15 cellular contexts compared by ENCODE assay signal in the genomic region with DNA sequence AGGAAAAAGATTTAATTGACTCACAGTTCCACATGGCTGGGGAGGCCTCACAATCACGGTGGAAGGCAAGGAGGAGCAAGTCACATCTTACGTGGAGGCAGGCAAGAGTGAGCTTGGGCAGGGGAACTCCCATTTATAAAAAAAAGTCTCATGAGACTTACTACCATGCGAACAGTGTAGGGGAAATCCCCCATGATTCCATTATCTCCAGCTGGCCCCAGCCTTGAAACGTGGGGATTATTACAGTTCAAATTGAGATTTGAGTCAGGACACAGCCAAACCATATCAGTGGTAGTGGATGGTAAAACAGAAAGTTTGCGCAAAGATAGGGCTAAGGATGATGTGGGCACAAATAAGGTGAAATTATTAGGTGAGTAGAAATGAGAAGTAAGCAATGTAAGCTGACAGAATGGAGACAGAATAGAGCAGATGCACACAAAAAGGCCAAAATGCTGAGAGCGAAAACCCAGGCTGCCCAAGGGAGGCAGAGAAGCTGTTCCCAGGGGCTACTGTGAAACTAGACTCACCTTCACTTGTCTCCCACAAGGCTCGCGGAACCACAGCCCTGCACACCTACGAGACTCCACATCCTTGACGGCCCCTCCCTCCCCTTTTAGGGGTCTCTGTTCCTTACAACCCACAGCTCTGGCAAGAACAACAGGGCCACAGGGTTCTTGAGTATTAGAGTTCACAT.
DNase-seq lines count a peak whose midpoint lies in the region; ATAC-seq and TF ChIP-seq lines count a peak whose summit lies in the region.
"Had no signal": no experiment of that assay in that cellular context is flagged by ENCODE, and none has a peak within 500 bp of the region (broad histone marks: within the 10 kb centered on the region; RNA-seq: fewer than 3 reads in every experiment).

No MANE protein-coding gene starts in this region.

- no peaks in the 10 kb centered on the region for H3K27me3 Mint-ChIP-seq in activated naive CD8-positive, alpha-beta T cell treated with anti-CD3 and anti-CD28 coated beads, Interleukin-2, amount 50 U/mL, for 24 hours
- no peaks in the 10 kb centered on the region for H3K27me3 Mint-ChIP-seq in activated naive CD8-positive, alpha-beta T cell treated with anti-CD3 and anti-CD28 coated beads for 36 hours

- H3K9me3 Mint-ChIP-seq in activated naive CD8-positive, alpha-beta T cell treated with anti-CD3 and anti-CD28 coated beads, Interleukin-2, amount 50 U/mL, for 24 hours: peaks cover 8% of the 10 kb centered on the region
- H3K9me3 Mint-ChIP-seq in activated naive CD8-positive, alpha-beta T cell treated with anti-CD3 and anti-CD28 coated beads for 36 hours: no peaks in the 10 kb centered on the region

- DNase-seq in activated naive CD8-positive, alpha-beta T cell treated with anti-CD3 and anti-CD28 coated beads, Interleukin-2, amount 50 U/mL, for 24 hours: no peak
- no peak for DNase-seq in activated naive CD8-positive, alpha-beta T cell treated with anti-CD3 and anti-CD28 coated beads for 36 hours
- DNase-seq in NCI-H1092 treated with DMSO at 0.1 percent for 48 hours (lab: John Stamatoyannopoulos, UW) (no peak), NCI-H345 (lab: John Stamatoyannopoulos, UW) (no peak), RKO (ENCODE audit: low spot score) (no peak)
- DNase-seq: activated CD8-positive, alpha-beta memory T cell treated with anti-CD3 and anti-CD28 coated beads for 24 hours; aorta; kidney; NCI-H187; occipital lobe; SJCRH30; upper lobe of right lung had no signal

- H3K4me1 Mint-ChIP-seq in activated naive CD8-positive, alpha-beta T cell treated with anti-CD3 and anti-CD28 coated beads, Interleukin-2, amount 50 U/mL, for 24 hours: no peaks in the 10 kb centered on the region
- no peaks in the 10 kb centered on the region for H3K4me1 Mint-ChIP-seq in activated naive CD8-positive, alpha-beta T cell treated with anti-CD3 and anti-CD28 coated beads for 36 hours

- H3K36me3 Mint-ChIP-seq in activated naive CD8-positive, alpha-beta T cell treated with anti-CD3 and anti-CD28 coated beads, Interleukin-2, amount 50 U/mL, for 24 hours (ENCODE audit: low read depth): no peaks in the 10 kb centered on the region
- no peaks in the 10 kb centered on the region for H3K36me3 Mint-ChIP-seq in activated naive CD8-positive, alpha-beta T cell treated with anti-CD3 and anti-CD28 coated beads for 36 hours

- H3K4me3 Mint-ChIP-seq in activated naive CD8-positive, alpha-beta T cell treated with anti-CD3 and anti-CD28 coated beads, Interleukin-2, amount 50 U/mL, for 24 hours: no peak overlapping the region
- no peak overlapping the region for H3K4me3 Mint-ChIP-seq in activated naive CD8-positive, alpha-beta T cell treated with anti-CD3 and anti-CD28 coated beads for 36 hours

- no peak overlapping the region for H3K27ac Mint-ChIP-seq in activated naive CD8-positive, alpha-beta T cell treated with anti-CD3 and anti-CD28 coated beads, Interleukin-2, amount 50 U/mL, for 24 hours
- H3K27ac Mint-ChIP-seq in activated naive CD8-positive, alpha-beta T cell treated with anti-CD3 and anti-CD28 coated beads for 36 hours: no peak overlapping the region

- ATAC-seq in activated naive CD8-positive, alpha-beta T cell treated with anti-CD3 and anti-CD28 coated beads, Interleukin-2, amount 50 U/mL, for 24 hours: peak; percentile 21
- ATAC-seq in HG02571 (IDR thresholded peaks at IDR 0.05; ENCODE audit: unreplicated experiment) (peak; percentile 83), HG03432 (IDR thresholded peaks at IDR 0.05; ENCODE audit: unreplicated experiment) (peak; percentile 83), SK-N-SH treated with all-trans-retinoic acid at 6 μM for 48 hours (no peak)
- ATAC-seq: upper lobe of right lung had no signal

TF ChIP-seq in SK-N-SH treated with all-trans-retinoic acid at 6 μM for 48 hours, 23 proteins besides CTCF, POLR2A, EP300 and RAD21:
- TF ChIP-seq OSR1 (CRISPR knock-in tag; IDR thresholded peaks at IDR 0.05) (no peak), TOX (CRISPR knock-in tag; IDR thresholded peaks at IDR 0.05; ENCODE audit: borderline replicate concordance) (no peak), ZNF565 (CRISPR knock-in tag; conservative IDR thresholded peaks at IDR 0.05; ENCODE audit: low read depth) (no peak), PPARA (CRISPR knock-in tag; IDR thresholded peaks at IDR 0.05; ENCODE audit: borderline replicate concordance) (no peak)
- TF ChIP-seq, protein P1, sequence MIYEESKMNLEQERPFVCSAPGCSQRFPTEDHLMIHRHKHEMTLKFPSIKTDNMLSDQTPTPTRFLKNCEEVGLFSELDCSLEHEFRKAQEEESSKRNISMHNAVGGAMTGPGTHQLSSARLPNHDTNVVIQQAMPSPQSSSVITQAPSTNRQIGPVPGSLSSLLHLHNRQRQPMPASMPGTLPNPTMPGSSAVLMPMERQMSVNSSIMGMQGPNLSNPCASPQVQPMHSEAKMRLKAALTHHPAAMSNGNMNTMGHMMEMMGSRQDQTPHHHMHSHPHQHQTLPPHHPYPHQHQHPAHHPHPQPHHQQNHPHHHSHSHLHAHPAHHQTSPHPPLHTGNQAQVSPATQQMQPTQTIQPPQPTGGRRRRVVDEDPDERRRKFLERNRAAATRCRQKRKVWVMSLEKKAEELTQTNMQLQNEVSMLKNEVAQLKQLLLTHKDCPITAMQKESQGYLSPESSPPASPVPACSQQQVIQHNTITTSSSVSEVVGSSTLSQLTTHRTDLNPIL (CRISPR knock-in tag; IDR thresholded peaks at IDR 0.05; ENCODE audit: low read depth): no peak
